ENCODE assay signal across 28 cellular contexts in the genomic region with DNA sequence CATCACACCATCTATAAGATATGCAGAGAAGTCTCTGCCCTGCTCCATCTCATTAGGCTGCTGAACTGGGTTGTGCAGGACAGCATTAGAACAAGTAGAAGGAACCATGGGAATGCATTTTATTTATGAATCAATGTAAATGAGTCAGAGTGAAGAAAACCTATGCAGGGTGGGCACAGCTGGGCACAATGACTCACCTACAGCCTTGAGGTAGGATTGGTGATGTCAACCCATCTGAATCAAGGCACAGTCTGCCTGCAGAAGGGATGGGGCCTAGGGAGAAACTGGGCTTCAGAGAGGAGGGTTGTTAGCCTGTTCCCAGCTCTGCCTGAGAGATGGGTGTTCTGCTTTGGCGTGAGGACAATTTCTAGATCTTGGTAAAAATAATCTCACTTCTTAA.
A peak's percentile ranks its signal among the peaks of the same experiment; 100 is the strongest.
DNase-seq lines count a peak whose midpoint lies in the region; ATAC-seq, FAIRE-seq and TF ChIP-seq lines count a peak whose summit lies in the region.
"Had no signal": no experiment of that assay in that cellular context is flagged by ENCODE, and none has a peak within 500 bp of the region (broad histone marks: within the 10 kb centered on the region; RNA-seq: fewer than 3 reads in every experiment).

No MANE protein-coding gene starts in this region.

- H3K9me3 ChIP-seq in HCT116 (ENCODE audit: control insufficient read depth in 1 of 2, insufficient read depth in 1 of 2, low read depth in 1 of 2, low read length in 2 of 2), result no peaks in the 10 kb centered on the region
- H3K9me3 ChIP-seq: left lung, upper lobe of right lung had no signal

- H3K36me3 ChIP-seq in HCT116 (ENCODE audit: control insufficient read depth in 1 of 2, insufficient read depth in 2 of 2, low read length in 2 of 2), result no peaks in the 10 kb centered on the region
- H3K36me3 ChIP-seq: left lung, upper lobe of right lung had no signal

- H3K27me3 Mint-ChIP-seq in progenitor cell of endocrine pancreas, result peaks cover 10% of the 10 kb centered on the region

- no peaks in the 10 kb centered on the region for H3K79me2 ChIP-seq in HCT116 (ENCODE audit: insufficient read depth, low read length)
- H3K79me2 ChIP-seq: hepatocyte had no signal

- H3K4me1 Mint-ChIP-seq in progenitor cell of endocrine pancreas (ENCODE audit: low read depth), result no peaks in the 10 kb centered on the region
- H3K4me1 Mint-ChIP-seq: naive B cell, WTC11 had no signal

- FAIRE-seq in RCC 7860 (lab: Jason Lieb, UNC), result no peak
- FAIRE-seq: frontal cortex, GM12878, K562 had no signal

- CTCF ChIA-PET in HCT116 (lab: Charles Lee), result no interaction called here

- H3K9me3 Mint-ChIP-seq in progenitor cell of endocrine pancreas (ENCODE audit: low read depth), result no peaks in the 10 kb centered on the region
- H3K9me3 Mint-ChIP-seq: activated T-helper 2 cell treated with anti-CD3 and anti-CD28 coated beads, Interferon-gamma antibody, Interleukin-2, Interleukin-4, amounts not matched to agents 10 μg/mL and 5 μg/mL and 100 μg/mL, durations not matched to agents 14 hours and 24 hours and 36 hours; H9; naive B cell; T-helper 2 cell treated with Interferon-gamma antibody and Interleukin-4, amounts not matched to agents 5 μg/mL and 100 μg/mL, for 36 hours had no signal

- BruUV-seq in HCT116 (replicated peaks; lab: Mats Ljungman, UMichigan), result no TSS peak

- intact Hi-C loops in HCT116 (cut with micrococcal nuclease), result loop anchor here (2.0 kb wide), 1 partner anchor 557 kb away; no protein-coding TSS in a partner anchor

- no peak for TF ChIP-seq POLR2A in HCT116 (IDR thresholded peaks at IDR 0.05; ENCODE audit: borderline replicate concordance, extremely low read depth, insufficient read depth, insufficient read length)

- H3K9me2 ChIP-seq in HCT116 (ENCODE audit: insufficient read depth), result no peaks in the 10 kb centered on the region

- H3K27ac Mint-ChIP-seq in progenitor cell of endocrine pancreas, result no peak overlapping the region
- H3K27ac Mint-ChIP-seq: activated naive CD8-positive, alpha-beta T cell; activated T-helper 2 cell treated with anti-CD3 and anti-CD28 coated beads, Interferon-gamma antibody, Interleukin-2, Interleukin-4, amounts not matched to agents 10 μg/mL and 5 μg/mL and 100 μg/mL, durations not matched to agents 14 hours and 24 hours and 36 hours; H9; naive B cell; T-helper 2 cell treated with Interferon-gamma antibody and Interleukin-4, amounts not matched to agents 5 μg/mL and 100 μg/mL, for 36 hours; WTC11 had no signal

- no peaks in the 10 kb centered on the region for H3K36me3 Mint-ChIP-seq in progenitor cell of endocrine pancreas (ENCODE audit: insufficient read depth)
- H3K36me3 Mint-ChIP-seq: activated naive CD8-positive, alpha-beta T cell; naive B cell; WTC11 had no signal

- H3K27ac ChIP-seq in HCT116 (ENCODE audit: low read depth, low read length) (no peak overlapping the region), epithelial cell of prostate (peak overlapping the region; percentile 31)
- H3K27ac ChIP-seq: hepatocyte, left lung, upper lobe of right lung had no signal

- RAD21 ChIA-PET in HCT116 (lab: Charles Lee; ENCODE audit: low non-redundant PET in 1 of 2, low total read pairs in 2 of 2, uncharacterized antibody in 2 of 2, unreplicated experiment in 2 of 2), result no interaction called here

- H3K4me3 Mint-ChIP-seq in progenitor cell of endocrine pancreas (ENCODE audit: low read depth), result no peak overlapping the region
- H3K4me3 Mint-ChIP-seq: activated naive CD8-positive, alpha-beta T cell; H9; naive B cell; T-helper 2 cell treated with Interferon-gamma antibody and Interleukin-4, amounts not matched to agents 5 μg/mL and 100 μg/mL, for 36 hours; WTC11 had no signal

- H3K4me3 ChIP-seq in HCT116 (replicated peaks in 1 of 2; ENCODE audit: low read depth in 1 of 2, low read length in 2 of 2), result no peak overlapping the region
- H3K4me3 ChIP-seq: GM12878, hepatocyte, K562, left lung, upper lobe of right lung had no signal

- DNase-seq in A172 (ENCODE audit: low spot score), result peak; percentile 26
- no peak for DNase-seq in HCT116 (ENCODE audit: low read depth, low spot score)
- peak; percentile 53 for DNase-seq in RCC 7860 (ENCODE audit: low spot score)
- peak; percentile 83 for DNase-seq in epithelial cell of prostate (ENCODE audit: low read depth, low spot score)
- DNase-seq in progenitor cell of endocrine pancreas (ENCODE audit: low spot score, unreplicated experiment), result no peak
- no peak for DNase-seq in stimulated activated CD4-positive, alpha-beta T cell treated with anti-CD3 and anti-CD28 coated beads, Interleukin-1b, Interleukin-23, amount 100 ng/mL, for 48 hours
- DNase-seq: ACHN; COR-L47; DND-41; effector CD4-positive, alpha-beta T cell; H9; left lung; naive B cell; NCI-H1694 treated with DMSO at 0.1 percent for 48 hours; NCI-H2171 treated with DMSO at 0.1 percent for 48 hours; NCI-H526; RPMI8226; upper lobe of right lung had no signal

- H3K27me3 ChIP-seq in HCT116 (ENCODE audit: insufficient read depth, low read length), result peaks cover 9% of the 10 kb centered on the region; the same call in 1 of the 2 replicates
- H3K27me3 ChIP-seq: hepatocyte, left lung, upper lobe of right lung had no signal

- H3K4me2 ChIP-seq in HCT116 (ENCODE audit: low read length), result 0 out of 2 replicates have a peak overlapping the region, but pooled peaks have one; percentile 0
- H3K4me2 ChIP-seq: hepatocyte had no signal

- H3K9ac ChIP-seq in HCT116 (ENCODE audit: low read length), result no peak overlapping the region

- TF ChIP-seq RAD21 in HCT116 (IDR thresholded peaks at IDR 0.05; ENCODE audit: low read depth), result no peak

- TF ChIP-seq CTCF in HCT116 (IDR thresholded peaks at IDR 0.05 in 2 of 3, conservative IDR thresholded peaks at IDR 0.05 in 1 of 3; ENCODE audit: borderline replicate concordance in 1 of 3, insufficient read depth in 1 of 3, low read depth in 2 of 3, low read length in 2 of 3) (no peak), progenitor cell of endocrine pancreas (IDR thresholded peaks at IDR 0.05; ENCODE audit: unreplicated experiment) (no peak)

- no peaks in the 10 kb centered on the region for H4K20me1 ChIP-seq in HCT116 (ENCODE audit: insufficient read depth)

- peaks cover 0 to 9% of the 10 kb centered on the region in 2 experiments; a peak in 1 of 4 replicates for H3K4me1 ChIP-seq in HCT116 (ENCODE audit: control insufficient read depth in 1 of 2, insufficient read depth in 2 of 2, low read length in 2 of 2)
- H3K4me1 ChIP-seq: left lung, upper lobe of right lung had no signal

- no peak for ATAC-seq in HCT116
- no peak for ATAC-seq in HG03039 (IDR thresholded peaks at IDR 0.05; ENCODE audit: unreplicated experiment)
- ATAC-seq in GM21390 (IDR thresholded peaks at IDR 0.05; ENCODE audit: unreplicated experiment), result no peak
- ATAC-seq: GM12878, K562, left lung, WTC11 had no signal

- POLR2A ChIA-PET in HCT116 (lab: Charles Lee), result no interaction called here

- H2AFZ ChIP-seq in HCT116 (ENCODE audit: low read depth, low read length, poor library complexity, severe bottlenecking), result no peak overlapping the region
- H2AFZ ChIP-seq: hepatocyte had no signal

TF ChIP-seq in HCT116, 20 proteins besides CTCF, POLR2A, EP300 and RAD21 (continues in another document):
- TF ChIP-seq, protein P1, sequence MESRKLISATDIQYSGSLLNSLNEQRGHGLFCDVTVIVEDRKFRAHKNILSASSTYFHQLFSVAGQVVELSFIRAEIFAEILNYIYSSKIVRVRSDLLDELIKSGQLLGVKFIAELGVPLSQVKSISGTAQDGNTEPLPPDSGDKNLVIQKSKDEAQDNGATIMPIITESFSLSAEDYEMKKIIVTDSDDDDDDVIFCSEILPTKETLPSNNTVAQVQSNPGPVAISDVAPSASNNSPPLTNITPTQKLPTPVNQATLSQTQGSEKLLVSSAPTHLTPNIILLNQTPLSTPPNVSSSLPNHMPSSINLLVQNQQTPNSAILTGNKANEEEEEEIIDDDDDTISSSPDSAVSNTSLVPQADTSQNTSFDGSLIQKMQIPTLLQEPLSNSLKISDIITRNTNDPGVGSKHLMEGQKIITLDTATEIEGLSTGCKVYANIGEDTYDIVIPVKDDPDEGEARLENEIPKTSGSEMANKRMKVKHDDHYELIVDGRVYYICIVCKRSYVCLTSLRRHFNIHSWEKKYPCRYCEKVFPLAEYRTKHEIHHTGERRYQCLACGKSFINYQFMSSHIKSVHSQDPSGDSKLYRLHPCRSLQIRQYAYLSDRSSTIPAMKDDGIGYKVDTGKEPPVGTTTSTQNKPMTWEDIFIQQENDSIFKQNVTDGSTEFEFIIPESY (IDR thresholded peaks at IDR 0.05; ENCODE audit: extremely low read depth, insufficient replicate concordance, low read length), result no peak
- TF ChIP-seq ZNF274 (IDR thresholded peaks at IDR 0.05; ENCODE audit: low read depth, low read length) (no peak), CEBPB (IDR thresholded peaks at IDR 0.05; ENCODE audit: low read depth) (no peak), ZFX (IDR thresholded peaks at IDR 0.05) (no peak), YY1 (IDR thresholded peaks at IDR 0.05; ENCODE audit: extremely low read depth, insufficient replicate concordance, low read depth, low read length) (no peak), EZH2phosphoT487 (IDR thresholded peaks at IDR 0.05; ENCODE audit: borderline replicate concordance) (no peak), EGR1 (IDR thresholded peaks at IDR 0.05; ENCODE audit: low read depth) (no peak)
- TF ChIP-seq, protein P2, sequence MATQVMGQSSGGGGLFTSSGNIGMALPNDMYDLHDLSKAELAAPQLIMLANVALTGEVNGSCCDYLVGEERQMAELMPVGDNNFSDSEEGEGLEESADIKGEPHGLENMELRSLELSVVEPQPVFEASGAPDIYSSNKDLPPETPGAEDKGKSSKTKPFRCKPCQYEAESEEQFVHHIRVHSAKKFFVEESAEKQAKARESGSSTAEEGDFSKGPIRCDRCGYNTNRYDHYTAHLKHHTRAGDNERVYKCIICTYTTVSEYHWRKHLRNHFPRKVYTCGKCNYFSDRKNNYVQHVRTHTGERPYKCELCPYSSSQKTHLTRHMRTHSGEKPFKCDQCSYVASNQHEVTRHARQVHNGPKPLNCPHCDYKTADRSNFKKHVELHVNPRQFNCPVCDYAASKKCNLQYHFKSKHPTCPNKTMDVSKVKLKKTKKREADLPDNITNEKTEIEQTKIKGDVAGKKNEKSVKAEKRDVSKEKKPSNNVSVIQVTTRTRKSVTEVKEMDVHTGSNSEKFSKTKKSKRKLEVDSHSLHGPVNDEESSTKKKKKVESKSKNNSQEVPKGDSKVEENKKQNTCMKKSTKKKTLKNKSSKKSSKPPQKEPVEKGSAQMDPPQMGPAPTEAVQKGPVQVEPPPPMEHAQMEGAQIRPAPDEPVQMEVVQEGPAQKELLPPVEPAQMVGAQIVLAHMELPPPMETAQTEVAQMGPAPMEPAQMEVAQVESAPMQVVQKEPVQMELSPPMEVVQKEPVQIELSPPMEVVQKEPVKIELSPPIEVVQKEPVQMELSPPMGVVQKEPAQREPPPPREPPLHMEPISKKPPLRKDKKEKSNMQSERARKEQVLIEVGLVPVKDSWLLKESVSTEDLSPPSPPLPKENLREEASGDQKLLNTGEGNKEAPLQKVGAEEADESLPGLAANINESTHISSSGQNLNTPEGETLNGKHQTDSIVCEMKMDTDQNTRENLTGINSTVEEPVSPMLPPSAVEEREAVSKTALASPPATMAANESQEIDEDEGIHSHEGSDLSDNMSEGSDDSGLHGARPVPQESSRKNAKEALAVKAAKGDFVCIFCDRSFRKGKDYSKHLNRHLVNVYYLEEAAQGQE (IDR thresholded peaks at IDR 0.05; ENCODE audit: low read depth), result no peak

Comparison
In these comparisons a context has a peak if more than half of its experiments do, and no peak if none do; other contexts are left out.
1. DNase-seq: peak in A172 (single experiment), RCC 7860 (single experiment) and epithelial cell of prostate (single experiment); none in HCT116 (single experiment), progenitor cell of endocrine pancreas (single experiment) and stimulated activated CD4-positive, alpha-beta T cell treated with anti-CD3 and anti-CD28 coated beads, Interleukin-1b, Interleukin-23, amount 100 ng/mL, for 48 hours (single experiment).